Comparison of ENCODE assay signal across 8 cellular contexts in the genomic region with DNA sequence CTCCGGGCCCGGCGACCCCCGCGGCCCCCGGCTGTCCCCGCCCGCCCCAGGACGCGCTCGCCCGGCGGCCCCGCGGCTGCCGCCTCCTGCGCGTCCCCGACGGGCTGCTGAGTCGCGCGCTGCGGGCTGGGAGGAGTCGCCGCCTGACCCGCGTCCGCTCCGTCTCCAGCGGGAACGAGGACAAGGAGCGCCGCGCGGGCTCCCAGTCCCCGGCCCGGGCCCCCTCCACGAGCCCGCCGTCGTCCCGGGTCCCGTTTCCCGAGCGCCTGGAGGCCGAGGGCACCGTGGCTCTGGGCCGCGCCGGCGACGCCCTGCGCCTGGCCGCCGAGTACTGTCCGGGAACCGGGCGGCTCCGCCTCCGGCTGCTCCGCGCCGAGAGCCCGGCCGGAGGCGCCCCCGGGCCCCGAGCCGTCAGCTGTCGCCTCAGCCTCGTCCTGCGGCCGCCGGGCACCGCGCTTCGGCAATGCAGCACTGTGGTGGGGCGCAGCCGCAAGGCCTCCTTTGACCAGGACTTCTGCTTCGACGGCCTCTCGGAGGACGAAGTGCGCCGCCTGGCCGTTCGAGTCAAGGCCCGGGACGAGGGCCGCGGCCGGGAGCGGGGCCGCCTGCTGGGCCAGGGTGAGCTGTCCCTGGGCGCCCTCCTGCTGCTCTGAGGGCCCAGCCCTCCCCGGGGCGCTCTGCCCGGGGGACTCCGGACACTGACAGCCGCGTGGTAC. TPM values are rescaled to one million over a fixed set of nuclear protein-coding genes. Genes with fewer than 3 reads are reported as not detected.
DNase-seq lines count a peak whose midpoint lies in the region; ATAC-seq and TF ChIP-seq lines count a peak whose summit lies in the region.

No MANE protein-coding gene starts in this region.

- intact Hi-C loops in activated T-helper 2 cell treated with anti-CD3 and anti-CD28 coated beads, Interferon-gamma antibody, Interleukin-2, Interleukin-4, amounts not matched to agents 10 μg/mL and 5 μg/mL and 100 μg/mL, durations not matched to agents 14 hours and 24 hours and 36 hours (cut with micrococcal nuclease): loop anchor here (5.0 kb wide), 1 partner anchor 84 kb away; no protein-coding TSS in a partner anchor
- intact Hi-C loops in Right ventricle myocardium superior (cut with DNase I): no loop called here

- H3K4me3 ChIP-seq in MM.1S (ENCODE audit: low read length): peak overlapping the region; percentile 64

- peak overlapping the region; percentile 32; the same call in 1 of the 2 replicates for H3K9ac ChIP-seq in MM.1S (ENCODE audit: low read length)

- H3K4me2 ChIP-seq in MM.1S (ENCODE audit: low read depth, low read length): peak overlapping the region; percentile 72

- H3K27ac ChIP-seq in MM.1S (ENCODE audit: low read length): no peak overlapping the region

- no peaks in the 10 kb centered on the region for H3K9me3 Mint-ChIP-seq in activated T-helper 2 cell treated with anti-CD3 and anti-CD28 coated beads, Interferon-gamma antibody, Interleukin-2, Interleukin-4, amounts not matched to agents 10 μg/mL and 5 μg/mL and 100 μg/mL, durations not matched to agents 14 hours and 24 hours and 36 hours
- H3K9me3 Mint-ChIP-seq in osteocyte (ENCODE audit: unreplicated experiment): no peaks in the 10 kb centered on the region

- peaks cover 12% of the 10 kb centered on the region; the same call in 1 of the 2 replicates for H3K27me3 ChIP-seq in MM.1S (replicated peaks; ENCODE audit: insufficient read depth, low read length)

- peaks cover 58% of the 10 kb centered on the region for H3K27me3 Mint-ChIP-seq in activated T-helper 2 cell treated with anti-CD3 and anti-CD28 coated beads, Interferon-gamma antibody, Interleukin-2, Interleukin-4, amounts not matched to agents 10 μg/mL and 5 μg/mL and 100 μg/mL, durations not matched to agents 14 hours and 24 hours and 36 hours (ENCODE audit: low read depth)
- H3K27me3 Mint-ChIP-seq in osteocyte (ENCODE audit: unreplicated experiment): peaks cover 21% of the 10 kb centered on the region

- peak overlapping the region; percentile 71 for H3K4me3 Mint-ChIP-seq in activated T-helper 2 cell treated with anti-CD3 and anti-CD28 coated beads, Interferon-gamma antibody, Interleukin-2, Interleukin-4, amounts not matched to agents 10 μg/mL and 5 μg/mL and 100 μg/mL, durations not matched to agents 14 hours and 24 hours and 36 hours (ENCODE audit: low read depth)
- H3K4me3 Mint-ChIP-seq in osteocyte (ENCODE audit: unreplicated experiment): peak overlapping the region; percentile 47

- no peaks in the 10 kb centered on the region for H3K36me3 Mint-ChIP-seq in activated T-helper 2 cell treated with anti-CD3 and anti-CD28 coated beads, Interferon-gamma antibody, Interleukin-2, Interleukin-4, amounts not matched to agents 10 μg/mL and 5 μg/mL and 100 μg/mL, durations not matched to agents 14 hours and 24 hours and 36 hours (ENCODE audit: low read depth)
- no peaks in the 10 kb centered on the region for H3K36me3 Mint-ChIP-seq in osteocyte (ENCODE audit: unreplicated experiment)

- TF ChIP-seq CTCF in MM.1S (IDR thresholded peaks at IDR 0.05; ENCODE audit: low read length): peak; percentile 21
- TF ChIP-seq CTCF in osteocyte (IDR thresholded peaks at IDR 0.05): peak; percentile 16

- H4K20me1 ChIP-seq in MM.1S (ENCODE audit: insufficient read depth, low read length): no peaks in the 10 kb centered on the region

- DNase-seq in SIG-M5 treated with dmso at 0.1 percent for 504 hours (lab: John Stamatoyannopoulos, UW; ENCODE audit: unreplicated experiment) (peak; percentile 13), SIG-M5 (lab: John Stamatoyannopoulos, UW) (no peak), MM.1S (peak; percentile 50), Right ventricle myocardium superior (peak; percentile 74), osteocyte (ENCODE audit: extremely low spot score, unreplicated experiment) (no peak), SHP77 treated with DMSO at 0.1 percent for 48 hours (lab: John Stamatoyannopoulos, UW) (no peak)
- DNase-seq in activated T-helper 2 cell treated with anti-CD3 and anti-CD28 coated beads, Interferon-gamma antibody, Interleukin-2, Interleukin-4, amounts not matched to agents 10 μg/mL and 5 μg/mL and 100 μg/mL, durations not matched to agents 14 hours and 24 hours and 36 hours (ENCODE audit: low spot score): peak; percentile 18

- peak; percentile 73 for ATAC-seq in Right ventricle myocardium superior (ENCODE audit: poor library complexity)
- ATAC-seq in GM21423 (IDR thresholded peaks at IDR 0.05; ENCODE audit: unreplicated experiment): no peak

- peaks cover 16% of the 10 kb centered on the region for H3K4me1 Mint-ChIP-seq in activated T-helper 2 cell treated with anti-CD3 and anti-CD28 coated beads, Interferon-gamma antibody, Interleukin-2, Interleukin-4, amounts not matched to agents 10 μg/mL and 5 μg/mL and 100 μg/mL, durations not matched to agents 14 hours and 24 hours and 36 hours (ENCODE audit: low read depth)
- H3K4me1 Mint-ChIP-seq in osteocyte (ENCODE audit: unreplicated experiment): peaks cover 28% of the 10 kb centered on the region

- no peaks in the 10 kb centered on the region for H3K9me2 ChIP-seq in MM.1S (replicated peaks; ENCODE audit: insufficient read depth, low read length)

- peaks cover 7% of the 10 kb centered on the region; the same call in 1 of the 2 replicates for H3F3A ChIP-seq in MM.1S (ENCODE audit: insufficient read depth, low read length)

- no peaks in the 10 kb centered on the region for H3K79me2 ChIP-seq in MM.1S (ENCODE audit: low read length)

- H3K27ac Mint-ChIP-seq in activated T-helper 2 cell treated with anti-CD3 and anti-CD28 coated beads, Interferon-gamma antibody, Interleukin-2, Interleukin-4, amounts not matched to agents 10 μg/mL and 5 μg/mL and 100 μg/mL, durations not matched to agents 14 hours and 24 hours and 36 hours: no peak overlapping the region
- H3K27ac Mint-ChIP-seq in osteocyte (ENCODE audit: unreplicated experiment): no peak overlapping the region

- no peaks in the 10 kb centered on the region for H3K9me3 ChIP-seq in MM.1S (replicated peaks; ENCODE audit: insufficient read depth, low read length)

- no peaks in the 10 kb centered on the region for H3K4me1 ChIP-seq in MM.1S (ENCODE audit: low read length)

- H3K36me3 ChIP-seq in MM.1S (replicated peaks; ENCODE audit: insufficient read depth, low read length): no peaks in the 10 kb centered on the region

- H2AFZ ChIP-seq in MM.1S (ENCODE audit: low read length): peak overlapping the region; percentile 82

RNA-seq across cellular contexts. Expression of a gene that starts 1.5 kb away (rescaled TPM):
- total RNA-seq in activated T-helper 2 cell treated with anti-CD3 and anti-CD28 coated beads, Interferon-gamma antibody, Interleukin-2, Interleukin-4, amounts not matched to agents 10 μg/mL and 5 μg/mL and 100 μg/mL, durations not matched to agents 14 hours and 24 hours and 36 hours: not detected in 2 replicates
- not detected for total RNA-seq in Right ventricle myocardium superior
- total RNA-seq in osteocyte: not detected in 2 replicates

RNA-seq across cellular contexts. Expression of a gene that starts 8.0 kb away (rescaled TPM):
- total RNA-seq in activated T-helper 2 cell treated with anti-CD3 and anti-CD28 coated beads, Interferon-gamma antibody, Interleukin-2, Interleukin-4, amounts not matched to agents 10 μg/mL and 5 μg/mL and 100 μg/mL, durations not matched to agents 14 hours and 24 hours and 36 hours: 53.3 and 57.4 TPM in 2 replicates
- 32.8 TPM for total RNA-seq in Right ventricle myocardium superior
- total RNA-seq in osteocyte: 60.2 and 67.5 TPM in 2 replicates

Comparison
In these comparisons a context has a peak if more than half of its experiments do, and no peak if none do; other contexts are left out.
1. DNase-seq: peak in SIG-M5 treated with dmso at 0.1 percent for 504 hours (single experiment), MM.1S (single experiment), activated T-helper 2 cell treated with anti-CD3 and anti-CD28 coated beads, Interferon-gamma antibody, Interleukin-2, Interleukin-4, amounts not matched to agents 10 μg/mL and 5 μg/mL and 100 μg/mL, durations not matched to agents 14 hours and 24 hours and 36 hours (single experiment) and Right ventricle myocardium superior (single experiment); none in SIG-M5 (single experiment), osteocyte (single experiment) and SHP77 treated with DMSO at 0.1 percent for 48 hours (single experiment).